15 cellular contexts compared by ENCODE assay signal in the genomic region with DNA sequence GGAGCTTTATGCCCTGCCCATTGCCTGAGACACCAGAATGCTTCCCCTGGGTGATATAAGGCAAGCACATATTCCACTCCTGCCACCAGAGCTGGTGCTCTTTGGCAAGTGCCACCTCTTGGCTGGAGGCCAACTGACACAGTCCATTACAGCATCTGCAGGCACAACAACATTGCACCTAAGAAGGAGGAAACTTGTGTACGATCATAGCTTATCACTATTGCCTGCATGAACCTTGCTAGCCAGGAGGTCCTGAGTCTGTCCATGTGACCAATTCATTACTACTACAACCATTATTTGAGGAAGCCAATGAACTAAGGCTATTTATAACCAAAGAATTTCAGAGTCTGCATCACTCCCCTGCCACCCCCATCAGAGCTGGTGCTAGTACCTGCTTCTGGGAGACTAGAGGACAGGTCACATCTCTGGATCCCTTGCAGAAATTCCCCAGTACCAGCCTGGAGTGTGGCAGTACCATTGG.
DNase-seq lines count a peak whose midpoint lies in the region; ATAC-seq and TF ChIP-seq lines count a peak whose summit lies in the region.
"Had no signal": no experiment of that assay in that cellular context is flagged by ENCODE, and none has a peak within 500 bp of the region (broad histone marks: within the 10 kb centered on the region; RNA-seq: fewer than 3 reads in every experiment).

No MANE protein-coding gene starts in this region.

- DNase-seq in DMS 273 (lab: John Stamatoyannopoulos, UW; ENCODE audit: unreplicated experiment), result peak; percentile 41
- no peak for DNase-seq in DMS 273 treated with DMSO at 0.1 percent for 48 hours (lab: John Stamatoyannopoulos, UW)
- DNase-seq in NCI-H2029 (lab: John Stamatoyannopoulos, UW), result peak; percentile 68
- DNase-seq in epithelial cell of prostate (ENCODE audit: low read depth, low spot score), result no peak
- DNase-seq in sciatic nerve (ENCODE audit: low spot score), result peak; percentile 58
- no peak for DNase-seq in brain microvascular endothelial cell
- DNase-seq in dermis blood vessel endothelial cell, result no peak
- DNase-seq in activated CD8-positive, alpha-beta memory T cell treated with anti-CD3 and anti-CD28 coated beads, Interleukin-2, amount 50 U/mL, for 48 hours, result no peak
- DNase-seq: activated CD4-positive, alpha-beta T cell treated with anti-CD3 and anti-CD28 coated beads for 36 hours; activated naive CD8-positive, alpha-beta T cell treated with anti-CD3 and anti-CD28 coated beads, Interleukin-2, amount 50 U/mL, for 24 hours; activated T-cell treated with anti-CD3 and anti-CD28 coated beads, Interleukin-2, amount 50 U/mL, for 48 hours; NCI-H1694 treated with DMSO at 0.1 percent for 48 hours; NCI-H774; stimulated activated naive CD8-positive, alpha-beta T cell treated with anti-CD3 and anti-CD28 coated beads, Interleukin-15, amount 100 ng/mL, for 72 hours had no signal

- H3K27ac ChIP-seq in epithelial cell of prostate, result peak overlapping the region; percentile 64
- no peak overlapping the region for H3K27ac ChIP-seq in brain microvascular endothelial cell
- H3K27ac ChIP-seq: 22Rv1 had no signal

- no peaks in the 10 kb centered on the region for H3K27me3 ChIP-seq in brain microvascular endothelial cell (replicated peaks)

- intact Hi-C loops in sciatic nerve (cut with DNase I), result no loop called here

- in situ Hi-C loops in brain microvascular endothelial cell (cut with HindIII; ENCODE audit: low pct_ligation_motif_present, low sequenced_read_pairs), result no loop called here

- H3K4me3 ChIP-seq in brain microvascular endothelial cell (ENCODE audit: low read depth, low read length), result no peak overlapping the region

- no peak for ATAC-seq in sciatic nerve
- ATAC-seq: activated CD4-positive, alpha-beta T cell treated with anti-CD3 and anti-CD28 coated beads for 36 hours; activated naive CD8-positive, alpha-beta T cell treated with anti-CD3 and anti-CD28 coated beads, Interleukin-2, amount 50 U/mL, for 24 hours; stimulated activated naive CD8-positive, alpha-beta T cell treated with anti-CD3 and anti-CD28 coated beads, Interleukin-15, amount 100 ng/mL, for 72 hours had no signal

- no peak for TF ChIP-seq CTCF in brain microvascular endothelial cell (IDR thresholded peaks at IDR 0.05; ENCODE audit: low read depth, low read length, missing control alignments)

- H3K36me3 ChIP-seq in brain microvascular endothelial cell (replicated peaks), result no peaks in the 10 kb centered on the region

Comparison
In these comparisons a context has a peak if more than half of its experiments do, and no peak if none do; other contexts are left out.
1. DNase-seq: peak in DMS 273 (single experiment), NCI-H2029 (single experiment) and sciatic nerve (single experiment); none in DMS 273 treated with DMSO at 0.1 percent for 48 hours (single experiment), epithelial cell of prostate (single experiment), brain microvascular endothelial cell (single experiment), dermis blood vessel endothelial cell (single experiment) and activated CD8-positive, alpha-beta memory T cell treated with anti-CD3 and anti-CD28 coated beads, Interleukin-2, amount 50 U/mL, for 48 hours (single experiment).